25 cellular contexts compared by ENCODE assay signal in the genomic region with DNA sequence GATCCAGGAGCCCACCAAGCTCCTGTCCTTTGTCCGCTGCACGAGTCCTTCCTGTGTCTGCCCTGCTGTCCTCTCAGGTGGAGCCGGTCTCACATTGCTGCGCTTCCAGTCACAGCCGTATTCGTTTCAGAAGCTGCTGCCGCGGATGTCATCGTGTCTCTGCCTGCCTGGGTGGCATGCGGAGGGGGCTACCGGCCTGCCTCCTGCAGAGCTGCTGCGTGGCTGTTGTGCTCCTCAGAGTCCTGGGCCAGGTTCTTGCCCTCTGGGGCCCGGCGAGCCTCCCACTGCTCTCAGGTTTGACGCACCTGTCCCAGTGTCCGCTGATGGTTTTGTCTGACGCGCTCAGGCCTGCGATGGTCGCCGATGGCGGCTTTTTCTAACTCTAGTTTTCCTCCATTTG.
"Had no signal": no experiment of that assay in that cellular context is flagged by ENCODE, and none has a peak within 500 bp of the region (broad histone marks: within the 10 kb centered on the region; RNA-seq: fewer than 3 reads in every experiment).

No MANE protein-coding gene starts in this region.

- H3K27me3 Mint-ChIP-seq: activated B cell treated with CpG ODN at 0.5 μM for 24 hours; activated CD4-positive, alpha-beta T cell treated with anti-CD3 and anti-CD28 coated beads, Interleukin-2, amount 10 ng/mL, durations not matched to agents 24 days and 14 days; activated CD8-positive, alpha-beta memory T cell treated with anti-CD3 and anti-CD28 coated beads, Interleukin-2, amount 10 ng/mL, durations not matched to agents 7 days and 5 days; activated naive CD4-positive, alpha-beta T cell treated with anti-CD3 and anti-CD28 coated beads, Interleukin-2, amount 10 ng/mL, durations not matched to agents 7 days and 5 days; activated T-cell treated with anti-CD3 and anti-CD28 coated beads, Interleukin-2, amount 50 U/mL, for 24 hours; brain had no signal

- H3K27ac Mint-ChIP-seq: activated B cell treated with CpG ODN at 0.5 μM for 24 hours; activated CD4-positive, alpha-beta T cell treated with anti-CD3 and anti-CD28 coated beads, Interleukin-2, amount 10 ng/mL, durations not matched to agents 24 days and 14 days; activated CD8-positive, alpha-beta memory T cell treated with anti-CD3 and anti-CD28 coated beads, Interleukin-2, amount 10 ng/mL, durations not matched to agents 7 days and 5 days; activated naive CD4-positive, alpha-beta T cell treated with anti-CD3 and anti-CD28 coated beads, Interleukin-2, amount 10 ng/mL, durations not matched to agents 7 days and 5 days; activated T-cell treated with anti-CD3 and anti-CD28 coated beads, Interleukin-2, amount 50 U/mL, for 24 hours; activated T-helper 1 cell treated with anti-CD3 and anti-CD28 coated beads, Interleukin-12 subunit alpha, Interleukin-12 subunit beta, Interleukin-2, Interleukin-4 antibody, amounts not matched to agents 30 ng/mL and 10 ng/mL and 1 ng/mL, durations not matched to agents 14 hours and 24 hours and 36 hours; T-helper 1 cell treated with Interleukin-12 subunit alpha and Interleukin-12 subunit beta and Interleukin-4 antibody, amounts not matched to agents 30 μg/mL and 1 μg/mL, for 36 hours had no signal

- H3K4me1 Mint-ChIP-seq: activated naive CD4-positive, alpha-beta T cell treated with anti-CD3 and anti-CD28 coated beads, Interleukin-2, amount 10 ng/mL, durations not matched to agents 7 days and 5 days had no signal

- DNase-seq: activated B cell treated with CpG ODN at 0.5 μM for 24 hours; activated CD4-positive, alpha-beta T cell treated with anti-CD3 and anti-CD28 coated beads for 1 hour; activated CD4-positive, alpha-beta T cell treated with anti-CD3 and anti-CD28 coated beads, Interleukin-2, amount 10 ng/mL, durations not matched to agents 24 days and 14 days; activated CD4-positive, alpha-beta T cell treated with anti-CD3 and anti-CD28 coated beads, Interleukin-2, amount 50 U/mL, for 48 hours; activated CD8-positive, alpha-beta memory T cell treated with anti-CD3 and anti-CD28 coated beads, Interleukin-2, amount 10 ng/mL, durations not matched to agents 7 days and 5 days; activated gamma-delta T cell treated with Interleukin-2 at 50 U/mL for 16 hours; activated naive CD4-positive, alpha-beta T cell treated with anti-CD3 and anti-CD28 coated beads, Interleukin-2, amount 10 ng/mL, durations not matched to agents 7 days and 5 days; activated T-cell treated with anti-CD3 and anti-CD28 coated beads, Interleukin-2, amount 50 U/mL, for 24 hours; amygdala; Kasumi-1; KBM-7; NCI-H1105 treated with DMSO at 0.1 percent for 48 hours; NCI-H1436 treated with DMSO at 0.1 percent for 48 hours; NCI-H187; NCI-H2081; NCI-H510A treated with DMSO at 0.1 percent for 48 hours; NCI-H69; NK-92 treated with Interleukin-12 subunit alpha and Interleukin-12 subunit beta, amount 100 ng/mL, for 24 hours; OCI-M1; SHP77 had no signal

- ATAC-seq: activated CD8-positive, alpha-beta memory T cell treated with anti-CD3 and anti-CD28 coated beads, Interleukin-2, amount 10 ng/mL, durations not matched to agents 7 days and 5 days; Panc1 had no signal

- H3K4me3 Mint-ChIP-seq: activated B cell treated with CpG ODN at 0.5 μM for 24 hours; activated CD4-positive, alpha-beta T cell treated with anti-CD3 and anti-CD28 coated beads, Interleukin-2, amount 10 ng/mL, durations not matched to agents 24 days and 14 days; activated CD8-positive, alpha-beta memory T cell treated with anti-CD3 and anti-CD28 coated beads, Interleukin-2, amount 10 ng/mL, durations not matched to agents 7 days and 5 days; activated naive CD4-positive, alpha-beta T cell treated with anti-CD3 and anti-CD28 coated beads, Interleukin-2, amount 10 ng/mL, durations not matched to agents 7 days and 5 days; activated T-cell treated with anti-CD3 and anti-CD28 coated beads, Interleukin-2, amount 50 U/mL, for 24 hours; activated T-helper 1 cell treated with anti-CD3 and anti-CD28 coated beads, Interleukin-12 subunit alpha, Interleukin-12 subunit beta, Interleukin-2, Interleukin-4 antibody, amounts not matched to agents 30 ng/mL and 10 ng/mL and 1 ng/mL, durations not matched to agents 14 hours and 24 hours and 36 hours; brain; T-helper 1 cell treated with Interleukin-12 subunit alpha and Interleukin-12 subunit beta and Interleukin-4 antibody, amounts not matched to agents 30 μg/mL and 1 μg/mL, for 36 hours had no signal

- H3K27ac ChIP-seq: RWPE1 had no signal
